In the genomic region with DNA sequence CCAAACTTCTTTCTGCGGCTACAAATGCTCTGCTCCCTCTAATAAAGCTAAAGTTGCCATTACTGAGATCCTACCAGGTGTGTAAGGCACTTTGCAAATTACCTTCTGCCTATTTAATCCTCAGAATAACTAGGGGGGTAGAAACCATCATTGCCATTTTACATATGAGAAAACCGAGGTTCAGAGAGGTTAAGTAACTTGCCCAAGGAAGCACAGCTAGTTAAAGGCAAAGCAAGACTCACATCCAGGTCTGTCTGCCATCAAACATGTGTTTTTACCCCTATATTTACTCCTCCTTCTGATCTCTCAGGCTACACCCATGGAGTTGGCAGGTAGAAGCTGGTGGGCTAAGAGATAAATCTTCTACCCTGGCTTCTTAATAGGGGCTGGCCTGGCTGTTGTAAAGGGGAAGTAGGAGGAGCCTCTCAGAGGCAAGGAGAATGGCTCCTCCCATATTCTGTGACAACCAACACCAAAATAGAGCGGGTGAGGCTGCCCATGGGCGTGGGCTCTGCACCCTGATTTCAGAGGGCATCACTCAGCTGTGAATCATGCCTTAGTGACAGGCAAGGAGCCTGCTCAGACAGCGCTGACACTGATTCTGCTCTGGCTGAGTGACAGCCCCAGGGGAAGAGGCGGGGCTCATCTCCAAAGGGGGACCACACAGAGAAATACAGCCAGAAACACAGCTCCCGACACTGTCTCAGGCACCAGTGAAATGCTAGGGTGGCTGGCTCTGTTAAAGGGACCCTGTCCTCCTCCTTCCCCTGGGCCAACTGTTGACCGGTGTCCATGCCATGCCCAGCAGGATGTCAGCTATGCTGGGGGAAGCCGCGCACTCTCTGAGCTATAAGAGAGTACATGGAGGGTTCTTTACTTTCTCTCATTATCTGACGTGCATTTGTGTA, we compare ENCODE assay signal across 1 cellular context.
TF ChIP-seq lines count a peak whose summit lies in the region.

No MANE protein-coding gene starts in this region.

TF ChIP-seq in HCT116, 20 proteins besides CTCF, POLR2A, EP300 and RAD21 (continued from another document):
- TF ChIP-seq, protein P1, sequence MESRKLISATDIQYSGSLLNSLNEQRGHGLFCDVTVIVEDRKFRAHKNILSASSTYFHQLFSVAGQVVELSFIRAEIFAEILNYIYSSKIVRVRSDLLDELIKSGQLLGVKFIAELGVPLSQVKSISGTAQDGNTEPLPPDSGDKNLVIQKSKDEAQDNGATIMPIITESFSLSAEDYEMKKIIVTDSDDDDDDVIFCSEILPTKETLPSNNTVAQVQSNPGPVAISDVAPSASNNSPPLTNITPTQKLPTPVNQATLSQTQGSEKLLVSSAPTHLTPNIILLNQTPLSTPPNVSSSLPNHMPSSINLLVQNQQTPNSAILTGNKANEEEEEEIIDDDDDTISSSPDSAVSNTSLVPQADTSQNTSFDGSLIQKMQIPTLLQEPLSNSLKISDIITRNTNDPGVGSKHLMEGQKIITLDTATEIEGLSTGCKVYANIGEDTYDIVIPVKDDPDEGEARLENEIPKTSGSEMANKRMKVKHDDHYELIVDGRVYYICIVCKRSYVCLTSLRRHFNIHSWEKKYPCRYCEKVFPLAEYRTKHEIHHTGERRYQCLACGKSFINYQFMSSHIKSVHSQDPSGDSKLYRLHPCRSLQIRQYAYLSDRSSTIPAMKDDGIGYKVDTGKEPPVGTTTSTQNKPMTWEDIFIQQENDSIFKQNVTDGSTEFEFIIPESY (IDR thresholded peaks at IDR 0.05; ENCODE audit: extremely low read depth, insufficient replicate concordance, low read length) = no peak
- TF ChIP-seq ZNF274 (IDR thresholded peaks at IDR 0.05; ENCODE audit: low read depth, low read length) (no peak), CBX3 (IDR thresholded peaks at IDR 0.05; ENCODE audit: low read depth) (0 out of 2 replicates have a peak, but pooled peaks have one; percentile 24)
